ENCODE assay signal across 8 cellular contexts in the genomic region with DNA sequence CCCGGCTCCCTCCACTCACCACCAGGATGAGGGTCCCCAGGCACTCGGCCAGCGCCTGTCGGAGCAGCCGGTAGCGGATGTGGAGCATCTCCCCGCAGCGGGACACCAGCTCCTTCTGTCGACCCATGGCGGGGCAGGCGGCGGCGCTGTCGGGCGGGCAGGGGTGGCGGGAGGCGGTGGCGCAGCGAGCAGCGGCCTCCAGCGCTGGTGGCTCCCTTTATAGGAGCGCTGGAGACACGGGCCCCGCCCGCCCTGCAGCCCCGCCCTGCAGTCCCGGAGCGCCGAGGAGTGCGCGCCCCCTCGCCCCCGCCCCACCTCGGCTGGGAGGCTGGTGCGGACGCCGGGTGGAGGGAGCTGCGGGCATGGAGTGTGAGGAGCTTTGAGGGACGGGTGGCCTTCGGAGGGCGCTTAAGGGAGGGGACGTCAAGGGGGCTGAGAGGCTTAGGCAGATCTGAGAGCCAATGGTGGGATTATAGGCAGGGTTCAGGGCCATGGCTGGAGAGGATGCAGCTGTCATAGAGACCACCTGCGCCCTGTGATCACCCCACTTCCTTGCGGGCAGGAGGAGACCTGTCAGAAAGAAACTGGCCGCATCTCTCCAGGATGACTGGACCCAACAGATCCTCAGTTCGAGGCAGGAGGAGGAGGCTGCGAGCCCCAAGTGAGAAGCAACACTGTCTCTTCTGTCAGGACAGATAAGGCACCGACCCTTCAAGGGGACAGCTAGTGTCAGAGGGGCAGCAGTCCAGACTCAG. TPM values are rescaled to one million over a fixed set of nuclear protein-coding genes. Genes with fewer than 3 reads are reported as not detected.
DNase-seq lines count a peak whose midpoint lies in the region; ATAC-seq and TF ChIP-seq lines count a peak whose summit lies in the region.

A gene (minus strand): TSS at position 190 of the 755 bp plus-strand sequence. CDS start 63 bp downstream, at position 127.

- CTCF ChIA-PET in GM10248 (lab: Yijun Ruan, JAX) = interaction anchor here (0.8 to 11.3 kb wide), 14 partner anchors 10 to 92 kb away, joined by 3 to 174 read pairs (median 4); a partner anchor contains a TSS
- CTCF ChIA-PET in activated naive CD4-positive, alpha-beta T cell treated with anti-CD3 and anti-CD28 coated beads for 36 hours (lab: Charles Lee) = interaction anchor here (0.5 to 8.6 kb wide), 20 partner anchors 8 to 403 kb away, joined by 3 to 159 read pairs (median 5); a partner anchor contains a TSS

- H3K36me3 ChIP-seq in heart right ventricle = peaks cover 0 to 11% (median 0%) of the 10 kb centered on the region in 9 donors

- H3K4me1 Mint-ChIP-seq in activated naive CD4-positive, alpha-beta T cell treated with anti-CD3 and anti-CD28 coated beads for 36 hours (ENCODE audit: low read depth) = peaks cover 56% of the 10 kb centered on the region

- intact Hi-C loops in activated naive CD4-positive, alpha-beta T cell treated with anti-CD3 and anti-CD28 coated beads for 36 hours (cut with micrococcal nuclease) = loop anchor here (1.0 to 5.0 kb wide), 9 partner anchors 11 to 730 kb away; a partner anchor contains a TSS
- intact Hi-C loops in heart right ventricle (cut with DNase I) = loop anchor here in 4 of 10 donors (5.0 kb wide), 3 partner anchors 35 to 70 kb away; no protein-coding TSS in a partner anchor
- intact Hi-C loops in posterior vena cava (cut with DNase I) = no loop called here

- H3K27me3 Mint-ChIP-seq in activated naive CD4-positive, alpha-beta T cell treated with anti-CD3 and anti-CD28 coated beads for 36 hours (ENCODE audit: low read depth) = no peaks in the 10 kb centered on the region

- peak within 1 kb of the TSS in 9 of 10 donors; percentile 49 to 80 (median 61) for H3K27ac ChIP-seq in heart right ventricle

- peak; percentile 22 for TF ChIP-seq CTCF in GM10248 (IDR thresholded peaks at IDR 0.05; ENCODE audit: control extremely low read depth, extremely low read depth, low read depth, missing control alignments)
- TF ChIP-seq CTCF in heart right ventricle (IDR thresholded peaks at IDR 0.05) = peak in 7 of 9 donors; percentile 17 to 62 (median 44)

- H3K9me3 Mint-ChIP-seq in activated naive CD4-positive, alpha-beta T cell treated with anti-CD3 and anti-CD28 coated beads for 36 hours = no peaks in the 10 kb centered on the region

- peak within 1 kb of the TSS; percentile 91 for H3K27ac Mint-ChIP-seq in activated naive CD4-positive, alpha-beta T cell treated with anti-CD3 and anti-CD28 coated beads for 36 hours

- peak; percentile 30 for ATAC-seq in HG03521 (IDR thresholded peaks at IDR 0.05; ENCODE audit: unreplicated experiment)
- ATAC-seq in heart right ventricle = peak; percentile 84 to 91 (median 87)
- ATAC-seq in HG03135 (IDR thresholded peaks at IDR 0.05; ENCODE audit: unreplicated experiment) = no peak

- DNase-seq in GM10248 (ENCODE audit: extremely low spot score) = peak; percentile 65
- DNase-seq in RPMI7951 (ENCODE audit: low read depth) = peak; percentile 39
- DNase-seq in activated naive CD4-positive, alpha-beta T cell treated with anti-CD3 and anti-CD28 coated beads for 36 hours = peak; percentile 85
- DNase-seq in heart right ventricle = peak; percentile 61 to 74
- DNase-seq in posterior vena cava (ENCODE audit: low spot score) = peak; percentile 88
- DNase-seq in DMS153 (lab: John Stamatoyannopoulos, UW) = no peak

- peaks cover 0 to 25% (median 19%) of the 10 kb centered on the region in 9 donors for H3K4me1 ChIP-seq in heart right ventricle

- peak within 1 kb of the TSS; percentile 86 for H3K4me3 Mint-ChIP-seq in activated naive CD4-positive, alpha-beta T cell treated with anti-CD3 and anti-CD28 coated beads for 36 hours

- H3K27me3 ChIP-seq in heart right ventricle = peaks cover 0 to 12% (median 0%) of the 10 kb centered on the region in 7 donors

- no peaks in the 10 kb centered on the region for H3K9me3 ChIP-seq in heart right ventricle

- POLR2A ChIA-PET in GM10248 (lab: Yijun Ruan, JAX) = interaction anchor here (1.7 kb wide), 1 partner anchor 26 kb away, joined by 6 read pairs; a partner anchor contains a TSS

- WGBS in heart right ventricle, 2 donors = 2 to 3% methylated on average over 47 to 48 of the region's 48 CpGs

- H3K36me3 Mint-ChIP-seq in activated naive CD4-positive, alpha-beta T cell treated with anti-CD3 and anti-CD28 coated beads for 36 hours (ENCODE audit: low read depth) = no peaks in the 10 kb centered on the region

- H3K4me3 ChIP-seq in heart right ventricle = peak within 1 kb of the TSS; percentile 27 to 65 (median 59)

RNA-seq across cellular contexts. Expression of the gene that starts here (rescaled TPM):
- 1.4 and 1.6 TPM in 2 replicates for total RNA-seq in RPMI7951 (2014; rRNA removed; shearing (Covaris generic))
- total RNA-seq in activated naive CD4-positive, alpha-beta T cell treated with anti-CD3 and anti-CD28 coated beads for 36 hours = 1 to 10 TPM; 7.2 to 8.1 TPM
- total RNA-seq in heart right ventricle (10 to 100 TPM in 5 of 10 donors, 1 to 10 TPM in 5; 1.9 to 37.2 (median 10.1) TPM), posterior vena cava (1 to 10 TPM; 5.5 to 8.4 TPM)
- polyA plus RNA-seq in heart right ventricle = 10 to 100 TPM in 1 of 2 donors, 1 to 10 TPM in 1; 9.2 to 14.4 TPM
